1 cellular context compared by ENCODE assay signal in the genomic region with DNA sequence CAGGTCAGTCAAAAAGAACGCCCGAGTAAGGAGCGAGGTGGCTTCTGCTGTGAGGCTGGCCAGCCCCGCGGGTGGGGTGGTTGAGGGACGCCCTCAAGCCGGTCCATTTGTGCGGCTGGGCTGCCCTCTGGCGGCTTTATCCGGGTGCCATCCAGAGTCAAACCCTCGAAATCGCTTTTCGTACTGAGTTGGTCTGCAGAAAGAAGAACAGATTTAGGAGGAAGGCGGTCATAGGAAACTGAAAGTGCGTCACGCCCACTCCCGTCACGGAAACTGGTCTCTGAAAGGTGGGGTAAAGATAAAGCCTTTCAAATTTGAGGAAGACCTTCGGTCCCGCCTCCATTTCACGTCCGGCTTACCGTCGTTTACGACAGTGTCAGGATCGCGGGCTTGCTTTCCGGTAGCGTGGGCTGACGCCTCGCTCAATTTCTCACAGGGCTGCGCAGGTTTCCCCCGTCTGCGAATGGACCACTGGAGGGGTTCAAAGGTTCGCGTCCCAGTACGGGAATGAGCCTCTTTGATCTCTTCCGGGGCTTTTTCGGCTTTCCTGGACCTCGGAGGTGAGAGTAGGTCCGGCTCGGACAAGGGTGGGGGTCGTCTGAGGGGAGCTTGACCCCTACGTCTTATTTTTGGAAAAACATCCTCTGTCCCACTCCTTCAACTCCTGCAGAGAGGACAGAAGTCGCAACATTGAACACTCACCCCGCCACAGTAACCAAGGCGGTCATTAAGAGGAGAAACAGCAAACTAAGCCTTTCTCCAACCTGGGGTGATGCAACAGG.
TF ChIP-seq lines count a peak whose summit lies in the region.

A gene (plus strand): TSS at position 413 of the 782 bp plus-strand sequence. CDS start 95 bp downstream, at position 508.

TF ChIP-seq in HCT116, 20 proteins besides CTCF, POLR2A, EP300 and RAD21 (continued from another document):
- TF ChIP-seq, protein P1, sequence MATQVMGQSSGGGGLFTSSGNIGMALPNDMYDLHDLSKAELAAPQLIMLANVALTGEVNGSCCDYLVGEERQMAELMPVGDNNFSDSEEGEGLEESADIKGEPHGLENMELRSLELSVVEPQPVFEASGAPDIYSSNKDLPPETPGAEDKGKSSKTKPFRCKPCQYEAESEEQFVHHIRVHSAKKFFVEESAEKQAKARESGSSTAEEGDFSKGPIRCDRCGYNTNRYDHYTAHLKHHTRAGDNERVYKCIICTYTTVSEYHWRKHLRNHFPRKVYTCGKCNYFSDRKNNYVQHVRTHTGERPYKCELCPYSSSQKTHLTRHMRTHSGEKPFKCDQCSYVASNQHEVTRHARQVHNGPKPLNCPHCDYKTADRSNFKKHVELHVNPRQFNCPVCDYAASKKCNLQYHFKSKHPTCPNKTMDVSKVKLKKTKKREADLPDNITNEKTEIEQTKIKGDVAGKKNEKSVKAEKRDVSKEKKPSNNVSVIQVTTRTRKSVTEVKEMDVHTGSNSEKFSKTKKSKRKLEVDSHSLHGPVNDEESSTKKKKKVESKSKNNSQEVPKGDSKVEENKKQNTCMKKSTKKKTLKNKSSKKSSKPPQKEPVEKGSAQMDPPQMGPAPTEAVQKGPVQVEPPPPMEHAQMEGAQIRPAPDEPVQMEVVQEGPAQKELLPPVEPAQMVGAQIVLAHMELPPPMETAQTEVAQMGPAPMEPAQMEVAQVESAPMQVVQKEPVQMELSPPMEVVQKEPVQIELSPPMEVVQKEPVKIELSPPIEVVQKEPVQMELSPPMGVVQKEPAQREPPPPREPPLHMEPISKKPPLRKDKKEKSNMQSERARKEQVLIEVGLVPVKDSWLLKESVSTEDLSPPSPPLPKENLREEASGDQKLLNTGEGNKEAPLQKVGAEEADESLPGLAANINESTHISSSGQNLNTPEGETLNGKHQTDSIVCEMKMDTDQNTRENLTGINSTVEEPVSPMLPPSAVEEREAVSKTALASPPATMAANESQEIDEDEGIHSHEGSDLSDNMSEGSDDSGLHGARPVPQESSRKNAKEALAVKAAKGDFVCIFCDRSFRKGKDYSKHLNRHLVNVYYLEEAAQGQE (IDR thresholded peaks at IDR 0.05; ENCODE audit: low read depth): no peak
- TF ChIP-seq SIN3A (IDR thresholded peaks at IDR 0.05; ENCODE audit: low read depth) (peak; percentile 49; the same call in 1 of the 2 replicates), EZH2phosphoT487 (IDR thresholded peaks at IDR 0.05; ENCODE audit: borderline replicate concordance) (no peak), JUND (IDR thresholded peaks at IDR 0.05) (no peak), SRF (IDR thresholded peaks at IDR 0.05; ENCODE audit: low read depth) (no peak), POLR2AphosphoS5 (IDR thresholded peaks at IDR 0.05; ENCODE audit: low read depth, low read length) (peak; percentile 90), CEBPB (IDR thresholded peaks at IDR 0.05; ENCODE audit: low read depth) (no peak)
- TF ChIP-seq, protein P2, sequence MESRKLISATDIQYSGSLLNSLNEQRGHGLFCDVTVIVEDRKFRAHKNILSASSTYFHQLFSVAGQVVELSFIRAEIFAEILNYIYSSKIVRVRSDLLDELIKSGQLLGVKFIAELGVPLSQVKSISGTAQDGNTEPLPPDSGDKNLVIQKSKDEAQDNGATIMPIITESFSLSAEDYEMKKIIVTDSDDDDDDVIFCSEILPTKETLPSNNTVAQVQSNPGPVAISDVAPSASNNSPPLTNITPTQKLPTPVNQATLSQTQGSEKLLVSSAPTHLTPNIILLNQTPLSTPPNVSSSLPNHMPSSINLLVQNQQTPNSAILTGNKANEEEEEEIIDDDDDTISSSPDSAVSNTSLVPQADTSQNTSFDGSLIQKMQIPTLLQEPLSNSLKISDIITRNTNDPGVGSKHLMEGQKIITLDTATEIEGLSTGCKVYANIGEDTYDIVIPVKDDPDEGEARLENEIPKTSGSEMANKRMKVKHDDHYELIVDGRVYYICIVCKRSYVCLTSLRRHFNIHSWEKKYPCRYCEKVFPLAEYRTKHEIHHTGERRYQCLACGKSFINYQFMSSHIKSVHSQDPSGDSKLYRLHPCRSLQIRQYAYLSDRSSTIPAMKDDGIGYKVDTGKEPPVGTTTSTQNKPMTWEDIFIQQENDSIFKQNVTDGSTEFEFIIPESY (IDR thresholded peaks at IDR 0.05; ENCODE audit: extremely low read depth, insufficient replicate concordance, low read length): peak; percentile 53
